Comparison of ENCODE assay signal across 16 cellular contexts in the genomic region with DNA sequence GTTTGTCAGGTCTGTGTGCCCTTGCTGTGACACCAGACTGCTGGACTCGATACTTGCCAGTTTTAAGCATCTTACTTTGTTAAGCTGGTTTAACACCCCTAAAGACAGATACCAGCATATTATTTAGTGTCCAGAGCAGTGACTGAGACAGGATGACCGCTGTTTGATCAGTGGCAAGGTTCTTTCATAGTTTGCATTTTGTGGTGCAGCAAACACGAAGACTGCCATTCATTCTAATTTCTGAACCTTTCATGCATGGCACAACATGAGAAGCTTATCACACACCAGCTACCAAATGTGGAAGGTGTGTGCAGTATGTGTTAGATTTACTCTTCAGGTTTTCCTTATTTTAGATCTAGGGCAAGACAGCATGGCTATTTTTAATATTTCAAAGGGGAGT. TPM values are rescaled to one million over a fixed set of nuclear protein-coding genes. Genes with fewer than 3 reads are reported as not detected.
DNase-seq lines count a peak whose midpoint lies in the region; ATAC-seq, FAIRE-seq and TF ChIP-seq lines count a peak whose summit lies in the region.
"Had no signal": no experiment of that assay in that cellular context is flagged by ENCODE, and none has a peak within 500 bp of the region (broad histone marks: within the 10 kb centered on the region; RNA-seq: fewer than 3 reads in every experiment).

No MANE protein-coding gene starts in this region.

- peaks cover 14% of the 10 kb centered on the region for H3K36me3 Mint-ChIP-seq in astrocyte (ENCODE audit: low read depth, unreplicated experiment)
- peaks cover 50% of the 10 kb centered on the region for H3K36me3 Mint-ChIP-seq in stimulated activated memory B cell treated with anti-CD40 and anti-IgM and Interleukin-4, amounts not matched to agents 10 μg/mL and 1 μg/mL and 100 μg/mL, for 72 hours

- no peak for FAIRE-seq in astrocyte (lab: Jason Lieb, UNC)
- no peak for FAIRE-seq in HTR-8/SVneo (lab: Jason Lieb, UNC)
- FAIRE-seq: H54 had no signal

- H3K4me1 ChIP-seq in heart left ventricle, result peaks cover 0 to 82% (median 49%) of the 10 kb centered on the region in 12 donors
- H3K4me1 ChIP-seq in astrocyte (ENCODE audit: insufficient read depth, low read length), result no peaks in the 10 kb centered on the region

- H3K9me3 Mint-ChIP-seq in astrocyte (ENCODE audit: unreplicated experiment), result no peaks in the 10 kb centered on the region
- H3K9me3 Mint-ChIP-seq in stimulated activated memory B cell treated with anti-CD40 and anti-IgM and Interleukin-4, amounts not matched to agents 10 μg/mL and 1 μg/mL and 100 μg/mL, for 72 hours, result no peaks in the 10 kb centered on the region

- H3K27me3 ChIP-seq in heart left ventricle (no peaks in the 10 kb centered on the region), astrocyte (ENCODE audit: insufficient read depth, low read length) (no peaks in the 10 kb centered on the region)

- peak overlapping the region; percentile 0 for H3K27ac Mint-ChIP-seq in astrocyte (ENCODE audit: unreplicated experiment)
- H3K27ac Mint-ChIP-seq in stimulated activated memory B cell treated with anti-CD40 and anti-IgM and Interleukin-4, amounts not matched to agents 10 μg/mL and 1 μg/mL and 100 μg/mL, for 72 hours, result peak overlapping the region; percentile 73

- no peak overlapping the region for H3K9ac ChIP-seq in astrocyte (ENCODE audit: low read length)

- peaks cover 28% of the 10 kb centered on the region for H3K4me1 Mint-ChIP-seq in astrocyte (ENCODE audit: low read depth, unreplicated experiment)
- peaks cover 42% of the 10 kb centered on the region for H3K4me1 Mint-ChIP-seq in stimulated activated memory B cell treated with anti-CD40 and anti-IgM and Interleukin-4, amounts not matched to agents 10 μg/mL and 1 μg/mL and 100 μg/mL, for 72 hours

- TF ChIP-seq CTCF in heart left ventricle (IDR thresholded peaks at IDR 0.05) (no peak), astrocyte (IDR thresholded peaks at IDR 0.05; ENCODE audit: insufficient read depth, low read depth, low read length) (no peak)

- peaks cover 40% of the 10 kb centered on the region for H4K20me1 ChIP-seq in astrocyte (ENCODE audit: insufficient read depth, low read length)

- H3K27ac ChIP-seq in heart left ventricle (peak overlapping the region in 11 of 12 donors; percentile 2 to 91 (median 29)), astrocyte (ENCODE audit: low read depth, low read length) (no peak overlapping the region)

- intact Hi-C loops in heart left ventricle (cut with DNase I) (loop anchor here in 1 of 10 donors (10.0 kb wide), 1 partner anchor 553 kb away; a partner anchor contains a TSS), cardiac septum (cut with DNase I) (loop anchor here (2.0 kb wide), 1 partner anchor 21 kb away; no protein-coding TSS in a partner anchor)

- H3K79me2 ChIP-seq in astrocyte (ENCODE audit: insufficient read depth, low read length), result peaks cover 93% of the 10 kb centered on the region

- no peaks in the 10 kb centered on the region for H3K27me3 Mint-ChIP-seq in astrocyte (ENCODE audit: low read depth, unreplicated experiment)
- H3K27me3 Mint-ChIP-seq in stimulated activated memory B cell treated with anti-CD40 and anti-IgM and Interleukin-4, amounts not matched to agents 10 μg/mL and 1 μg/mL and 100 μg/mL, for 72 hours, result no peaks in the 10 kb centered on the region

- DNase-seq in heart left ventricle, result no peak
- DNase-seq in cardiac septum (ENCODE audit: low spot score), result no peak
- no peak for DNase-seq in astrocyte (ENCODE audit: low read depth)
- no peak for DNase-seq in cortex of kidney (lab: John Stamatoyannopoulos, UW)
- no peak for DNase-seq in Kasumi-1 (lab: John Stamatoyannopoulos, UW)
- DNase-seq in HTR-8/SVneo (ENCODE audit: insufficient read length, low spot score), result no peak
- DNase-seq: activated effector memory CD4-positive, alpha-beta T cell treated with Interleukin-2 at 50 U/mL for 16 hours; aorta; left colon; NCI-H1436; RPMI8226; stimulated activated CD4-positive, alpha-beta T cell treated with anti-CD3 and anti-CD28 coated beads, Interleukin-1b, Interleukin-23, amount 100 ng/mL, for 48 hours; SW 1271 had no signal

- H3K4me2 ChIP-seq in astrocyte (ENCODE audit: low read length), result no peak overlapping the region

- H3K36me3 ChIP-seq in heart left ventricle, result peaks cover 0 to 22% (median 7%) of the 10 kb centered on the region in 9 donors
- H3K36me3 ChIP-seq in astrocyte (ENCODE audit: insufficient read depth, low read length), result peaks cover 3% of the 10 kb centered on the region

- no peaks in the 10 kb centered on the region for H3K9me3 ChIP-seq in heart left ventricle
- H3K9me3 ChIP-seq in astrocyte (ENCODE audit: insufficient read depth, low read depth, low read length), result no peaks in the 10 kb centered on the region

- H2AFZ ChIP-seq in astrocyte (ENCODE audit: low read depth, low read length), result no peak overlapping the region

- TF ChIP-seq POLR2A in heart left ventricle (IDR thresholded peaks at IDR 0.05), result no peak

- 53 to 69% (median 67%) methylated on average over 3 of the region's 3 CpGs for WGBS in heart left ventricle, 4 donors

- H3K4me3 Mint-ChIP-seq in astrocyte (ENCODE audit: unreplicated experiment), result no peak overlapping the region
- no peak overlapping the region for H3K4me3 Mint-ChIP-seq in stimulated activated memory B cell treated with anti-CD40 and anti-IgM and Interleukin-4, amounts not matched to agents 10 μg/mL and 1 μg/mL and 100 μg/mL, for 72 hours

- ATAC-seq in heart left ventricle (no peak), GM21619 (IDR thresholded peaks at IDR 0.05; ENCODE audit: unreplicated experiment) (peak; percentile 47)
- ATAC-seq in stimulated activated memory B cell treated with anti-CD40 and anti-IgM and Interleukin-4, amounts not matched to agents 10 μg/mL and 1 μg/mL and 100 μg/mL, for 72 hours, result no peak
- ATAC-seq: left colon had no signal

- H3K4me3 ChIP-seq in heart left ventricle, result no peak overlapping the region
- H3K4me3 ChIP-seq in astrocyte (ENCODE audit: insufficient read depth, low read depth, low read length), result no peak overlapping the region

RNA-seq across cellular contexts. Expression of a gene that starts 28.2 kb away (rescaled TPM):
- total RNA-seq in heart left ventricle (10 to 100 TPM; 18.1 to 31.9 (median 22.7) TPM), cardiac septum (23.0 TPM), astrocyte (80.1 and 88.3 TPM in 2 replicates)
- polyA plus RNA-seq in heart left ventricle, result 10 to 100 TPM; 15.0 to 19.7 TPM
